Comparison of ENCODE assay signal across 7 cellular contexts in the genomic region with DNA sequence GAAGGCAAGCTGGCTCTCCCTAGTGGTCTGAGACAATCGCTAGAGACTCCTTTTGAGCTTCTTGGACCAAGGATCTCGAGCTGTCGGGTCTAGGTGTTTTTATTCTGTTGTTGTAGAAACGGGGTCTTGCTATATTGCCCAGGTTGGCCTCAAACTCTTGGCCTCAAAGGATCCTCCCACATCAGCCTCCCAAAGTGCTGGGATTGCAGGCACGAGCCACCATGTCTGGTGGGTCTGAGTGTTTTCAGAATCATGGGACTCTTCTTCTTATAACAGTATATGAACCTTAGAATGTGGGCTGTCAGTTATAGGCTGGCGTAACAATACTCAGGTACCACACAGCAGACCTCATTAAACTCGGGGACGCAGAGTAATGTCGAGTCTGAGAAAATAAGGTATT.
"Had no signal": no experiment of that assay in that cellular context is flagged by ENCODE, and none has a peak within 500 bp of the region (broad histone marks: within the 10 kb centered on the region; RNA-seq: fewer than 3 reads in every experiment).

No MANE protein-coding gene starts in this region.

- H3K4me3 Mint-ChIP-seq: GM23338, H9, HFFc6 had no signal

- H3K27ac ChIP-seq: HL-60 had no signal

- ATAC-seq: GM23338 had no signal

- DNase-seq: H9, HCEC 1CT, HFFc6, IMR-90, KBM-7 had no signal

- H3K27ac Mint-ChIP-seq: GM23338, H9, HFFc6 had no signal

- H3K4me3 ChIP-seq: GM23338 had no signal

- H3K9me3 Mint-ChIP-seq: GM23338, H9, HFFc6 had no signal

- H3K4me1 Mint-ChIP-seq: GM23338, H9 had no signal
